Comparison of ENCODE assay signal across 8 cellular contexts in genomic region chr14:77031680-77032482, GRCh38. TPM values are rescaled to one million over a fixed set of nuclear protein-coding genes. Genes with fewer than 3 reads are reported as not detected.
DNase-seq lines count a peak whose midpoint lies in the region; ATAC-seq, FAIRE-seq and TF ChIP-seq lines count a peak whose summit lies in the region.

No MANE protein-coding gene starts in this region.

- no peak for FAIRE-seq in K562 (lab: Jason Lieb, UNC)

- H3K36me3 Mint-ChIP-seq in stimulated activated naive CD8-positive, alpha-beta T cell treated with anti-CD3 and anti-CD28 coated beads, Interleukin-15, Interleukin-2, amounts not matched to agents 100 ng/mL and 50 ng/mL, for 24 hours (ENCODE audit: low read depth): no peaks in the 10 kb centered on the region

- in situ Hi-C loops in K562 (cut with MboI): no loop called here

- no peak for TF ChIP-seq CTCF in K562 (IDR thresholded peaks at IDR 0.05 in 2 of 3, conservative IDR thresholded peaks at IDR 0.05 in 1 of 3; ENCODE audit: insufficient read depth in 2 of 3, low read depth in 1 of 3, low read length in 3 of 3)
- no peak for TF ChIP-seq CTCF in right lobe of liver (IDR thresholded peaks at IDR 0.05)
- no peak for TF ChIP-seq CTCF in upper lobe of left lung (IDR thresholded peaks at IDR 0.05)

- peaks cover 63% of the 10 kb centered on the region for H3K4me1 Mint-ChIP-seq in stimulated activated naive CD8-positive, alpha-beta T cell treated with anti-CD3 and anti-CD28 coated beads, Interleukin-15, Interleukin-2, amounts not matched to agents 100 ng/mL and 50 ng/mL, for 24 hours (ENCODE audit: low read depth)

- no peak overlapping the region for H3K4me3 ChIP-seq in K562
- no peak overlapping the region for H3K4me3 ChIP-seq in right lobe of liver
- peak overlapping the region in 1 of 4 donors; percentile 47 for H3K4me3 ChIP-seq in upper lobe of left lung

- H3K27me3 Mint-ChIP-seq in stimulated activated naive CD8-positive, alpha-beta T cell treated with anti-CD3 and anti-CD28 coated beads, Interleukin-15, Interleukin-2, amounts not matched to agents 100 ng/mL and 50 ng/mL, for 24 hours: no peaks in the 10 kb centered on the region

- H3K36me3 ChIP-seq in K562 (ENCODE audit: control insufficient read depth, insufficient read depth, low read length) (no peaks in the 10 kb centered on the region), right lobe of liver (no peaks in the 10 kb centered on the region), upper lobe of left lung (no peaks in the 10 kb centered on the region)

- H3K27me3 ChIP-seq in K562 (ENCODE audit: control insufficient read depth in 2 of 2, insufficient read depth in 2 of 2, low read length in 2 of 2) (no peaks in the 10 kb centered on the region), right lobe of liver (no peaks in the 10 kb centered on the region), upper lobe of left lung (no peaks in the 10 kb centered on the region)

- intact Hi-C loops in K562 (cut with micrococcal nuclease) (no loop called here), right lobe of liver (cut with DNase I) (no loop called here)

- H2AFZ ChIP-seq in K562 (ENCODE audit: low read depth, low read length): no peak overlapping the region

- H3K9me3 ChIP-seq in K562 (replicated peaks; ENCODE audit: control insufficient read depth, insufficient read depth, low read depth, low read length): no peaks in the 10 kb centered on the region
- H3K9me3 ChIP-seq in right lobe of liver: no peaks in the 10 kb centered on the region
- no peaks in the 10 kb centered on the region for H3K9me3 ChIP-seq in upper lobe of left lung

- TF ChIP-seq RAD21 in K562 (CRISPR knock-in tag; conservative IDR thresholded peaks at IDR 0.05 in 1 of 2, IDR thresholded peaks at IDR 0.05 in 1 of 2): no peak

- H3K9me3 Mint-ChIP-seq in stimulated activated naive CD8-positive, alpha-beta T cell treated with anti-CD3 and anti-CD28 coated beads, Interleukin-15, Interleukin-2, amounts not matched to agents 100 ng/mL and 50 ng/mL, for 24 hours: no peaks in the 10 kb centered on the region

- H3K79me2 ChIP-seq in K562 (ENCODE audit: control insufficient read depth, insufficient read depth, low read length): peaks cover 13% of the 10 kb centered on the region

- ATAC-seq in stimulated activated naive CD8-positive, alpha-beta T cell treated with anti-CD3 and anti-CD28 coated beads, Interleukin-15, Interleukin-2, amounts not matched to agents 100 U/mL and 50 U/mL, for 24 hours: no peak
- no peak for ATAC-seq in K562
- ATAC-seq in right lobe of liver: no peak
- peak in 1 of 2 donors; percentile 7 for ATAC-seq in upper lobe of left lung (ENCODE audit: low FRiP score in 2 of 2)
- ATAC-seq in GM21381 (IDR thresholded peaks at IDR 0.05; ENCODE audit: unreplicated experiment): no peak
- no peak for ATAC-seq in HG02840 (IDR thresholded peaks at IDR 0.05; ENCODE audit: low FRiP score, unreplicated experiment)

- H4K20me1 ChIP-seq in K562 (replicated peaks; ENCODE audit: control insufficient read depth, insufficient read depth, low read length): no peaks in the 10 kb centered on the region

- CTCF ChIA-PET in K562 (lab: Yijun Ruan, JAX; ENCODE audit: low intra/inter-chr PET ratio): no interaction called here

- TF ChIP-seq POLR2A in K562 (conservative IDR thresholded peaks at IDR 0.05): no peak
- TF ChIP-seq POLR2A in right lobe of liver (IDR thresholded peaks at IDR 0.05): no peak
- no peak for TF ChIP-seq POLR2A in upper lobe of left lung (IDR thresholded peaks at IDR 0.05)

- H3K4me2 ChIP-seq in K562 (ENCODE audit: insufficient read depth, low read length): no peak overlapping the region

- H3K4me1 ChIP-seq in K562 (replicated peaks in 1 of 2; ENCODE audit: control insufficient read depth in 2 of 2, insufficient read depth in 2 of 2, low read length in 2 of 2) (peaks cover 9 to 39% of the 10 kb centered on the region in 2 experiments; a peak in 4 of 5 replicates), right lobe of liver (peaks cover 0 to 57% (median 22%) of the 10 kb centered on the region in 4 donors), upper lobe of left lung (peaks cover 49 to 74% (median 62%) of the 10 kb centered on the region in 4 donors)

- H3K9me1 ChIP-seq in K562 (ENCODE audit: control insufficient read depth, insufficient read depth, low read length): no peaks in the 10 kb centered on the region

- H3K4me3 Mint-ChIP-seq in stimulated activated naive CD8-positive, alpha-beta T cell treated with anti-CD3 and anti-CD28 coated beads, Interleukin-15, Interleukin-2, amounts not matched to agents 100 ng/mL and 50 ng/mL, for 24 hours: peak overlapping the region; percentile 80

- BruUV-seq in K562 (replicated peaks; lab: Mats Ljungman, UMichigan): no TSS peak

- DNase-seq in stimulated activated naive CD8-positive, alpha-beta T cell treated with anti-CD3 and anti-CD28 coated beads, Interleukin-15, Interleukin-2, amounts not matched to agents 100 U/mL and 50 U/mL, for 24 hours: no peak
- DNase-seq in K562 (ENCODE audit: extremely low read depth in 1 of 4, low spot score in 3 of 4): no peak
- no peak for DNase-seq in right lobe of liver
- DNase-seq in upper lobe of left lung: no peak
- DNase-seq in D341Med (ENCODE audit: low spot score): no peak

- H3K27ac Mint-ChIP-seq in stimulated activated naive CD8-positive, alpha-beta T cell treated with anti-CD3 and anti-CD28 coated beads, Interleukin-15, Interleukin-2, amounts not matched to agents 100 ng/mL and 50 ng/mL, for 24 hours: peak overlapping the region; percentile 96

- 34% methylated on average over 8 of the region's 9 CpGs for WGBS in K562 (ENCODE audit: insufficient coverage, low coverage, missing lambda C conversion rate)
- 37% methylated on average over 9 of the region's 9 CpGs for WGBS in right lobe of liver (ENCODE audit: insufficient coverage, low coverage, low lambda C conversion rate, missing lambda C conversion rate)
- WGBS in upper lobe of left lung, 2 donors: 29 to 39% methylated on average over 9 of the region's 9 CpGs

- POLR2A ChIA-PET in K562 (lab: Yijun Ruan, JAX): no interaction called here

- H3K9ac ChIP-seq in K562 (ENCODE audit: insufficient read depth in 1 of 2, low read depth in 2 of 2, low read length in 2 of 2): no peak overlapping the region

- H3K27ac ChIP-seq in K562 (ENCODE audit: extremely low read depth, low read depth, low read length): no peak overlapping the region
- H3K27ac ChIP-seq in right lobe of liver: peak overlapping the region; percentile 99 to 100 (median 99)
- peak overlapping the region; percentile 99 to 100 (median 100) for H3K27ac ChIP-seq in upper lobe of left lung

- TF ChIP-seq EP300 in K562 (IDR thresholded peaks at IDR 0.05; ENCODE audit: low read length) (no peak), upper lobe of left lung (IDR thresholded peaks at IDR 0.05) (no peak)

TF ChIP-seq in K562, 482 proteins besides CTCF, POLR2A, EP300 and RAD21:
- TF ChIP-seq ZBTB33 (CRISPR knock-in tag; IDR thresholded peaks at IDR 0.05) (0 out of 2 replicates have a peak, but pooled peaks have one; percentile 24), HBP1 (CRISPR knock-in tag; IDR thresholded peaks at IDR 0.05) (no peak)

RNA-seq across cellular contexts. Expression of gene IRF2BPL, which starts 3.4 kb away (rescaled TPM):
- 1.8 and 3.8 TPM in 2 replicates for total RNA-seq in K562 (2011; cell fraction: chromatin; rRNA removed; ENCODE audit: low replicate concordance)
- total RNA-seq in K562 (2011; cell fraction: nucleolus; rRNA removed): 5.5 and 6.5 TPM in 2 replicates
- 2.5 and 3.7 TPM in 2 replicates for total RNA-seq in K562 (2011; cell fraction: nucleoplasm; rRNA removed)
- 14.4 and 18.2 TPM in 2 replicates for total RNA-seq in K562 (2014; rRNA removed)
- 2.4 and 2.5 TPM in 2 replicates for total RNA-seq in K562 (2014; rRNA removed; fragmentation: Illumina TruSeq; extraction: Trizol)
- total RNA-seq in K562 (2015; rRNA removed; fragmentation: Illumina TruSeq; extraction: Trizol): 4.2 and 5.1 TPM in 2 replicates
- total RNA-seq in K562 (2021): 21.6 and 22.1 TPM in 2 replicates
- 1.3 and 2.8 TPM in 2 replicates for polyA plus RNA-seq in K562 (2011; rRNA removed)
- 1.7 and 4.5 TPM in 2 replicates for polyA plus RNA-seq in K562 (2011; cell fraction: cytosol; rRNA removed)
- polyA plus RNA-seq in K562 (2011; cell fraction: nucleus; rRNA removed): 3.2 and 4.7 TPM in 2 replicates
- 16.8 and 19.2 TPM in 2 replicates for polyA plus RNA-seq in K562 (2012)
- 2.5 and 3.6 TPM in 2 replicates for polyA plus RNA-seq in K562 (2014; fragmentation: Illumina TruSeq; extraction: Trizol)
- polyA plus RNA-seq in K562 (2014; fragmentation: Nextera tagmentation; extraction: Ambion mirVana): under 1 TPM; 0.52 to 0.75 TPM
- 6.5 and 6.9 TPM in 2 replicates for polyA plus RNA-seq in K562 (2014; rRNA removed)
- polyA minus RNA-seq in K562 (2011; rRNA and poly(A)+ RNA removed): 2.2 TPM in 2 replicates
- polyA minus RNA-seq in K562 (2011; cell fraction: cytosol; rRNA and poly(A)+ RNA removed): 6.6 and 10.5 TPM in 2 replicates
- polyA minus RNA-seq in K562 (2011; cell fraction: nucleus; rRNA and poly(A)+ RNA removed): 3.1 and 5.6 TPM in 2 replicates
- total RNA-seq in right lobe of liver: 10 to 100 TPM; 11.7 to 18.1 (median 13.7) TPM
- total RNA-seq in upper lobe of left lung: 100 to 1,000 TPM in 1 of 6 donors, 10 to 100 TPM in 5; 44.0 to 111 (median 49.6) TPM
